Comparison of ENCODE assay signal across 10 cellular contexts in genomic region chr22:19419464-19420178, GRCh38. TPM values are rescaled to one million over a fixed set of nuclear protein-coding genes. Genes with fewer than 3 reads are reported as not detected.
DNase-seq lines count a peak whose midpoint lies in the region; ATAC-seq and TF ChIP-seq lines count a peak whose summit lies in the region.
"Had no signal": no experiment of that assay in that cellular context is flagged by ENCODE, and none has a peak within 500 bp of the region (broad histone marks: within the 10 kb centered on the region; RNA-seq: fewer than 3 reads in every experiment).

No MANE protein-coding gene starts in this region.

- H3K9ac ChIP-seq in endocrine pancreas (ENCODE audit: control insufficient read depth, insufficient read depth, low read length): peak overlapping the region; percentile 8

- POLR2A ChIA-PET in Caco-2 (lab: Charles Lee): no interaction called here

- CTCF ChIA-PET in Caco-2 (lab: Charles Lee): no interaction called here

- no peaks in the 10 kb centered on the region for H3K9me3 Mint-ChIP-seq in endothelial cell (ENCODE audit: unreplicated experiment)
- no peaks in the 10 kb centered on the region for H3K9me3 Mint-ChIP-seq in Caco-2 (ENCODE audit: unreplicated experiment)

- intact Hi-C loops in Caco-2 (cut with micrococcal nuclease; ENCODE audit: unreplicated experiment): no loop called here

- H3K9me3 ChIP-seq in endocrine pancreas (ENCODE audit: control insufficient read depth, low read length): no peaks in the 10 kb centered on the region
- no peaks in the 10 kb centered on the region for H3K9me3 ChIP-seq in Caco-2

- TF ChIP-seq CTCF in endothelial cell (IDR thresholded peaks at IDR 0.05; ENCODE audit: unreplicated experiment) (no peak), Caco-2 (IDR thresholded peaks at IDR 0.05; ENCODE audit: insufficient read depth in 1 of 2, low read depth in 1 of 2, low read length in 1 of 2, severe bottlenecking in 1 of 2, unreplicated experiment in 1 of 2) (no peak)

- DNase-seq in CD1c-positive myeloid dendritic cell (ENCODE audit: extremely low spot score) (peak; percentile 12), OCI-M1 (lab: John Stamatoyannopoulos, UW) (peak; percentile 86), endothelial cell (ENCODE audit: low spot score) (no peak), NCI-H510A treated with DMSO at 0.1 percent for 48 hours (lab: John Stamatoyannopoulos, UW) (no peak), Caco-2 (no peak)
- DNase-seq: NCI-H187 treated with DMSO at 0.1 percent for 48 hours had no signal

- no peaks in the 10 kb centered on the region for H3K27me3 ChIP-seq in endocrine pancreas (ENCODE audit: control insufficient read depth, insufficient read depth, low read length)
- no peaks in the 10 kb centered on the region for H3K27me3 ChIP-seq in Caco-2 (replicated peaks; ENCODE audit: control insufficient read depth, insufficient read depth, low read length)

- H3K4me3 ChIP-seq in endocrine pancreas (ENCODE audit: control insufficient read depth, insufficient read depth, low read length): no peak overlapping the region
- no peak overlapping the region for H3K4me3 ChIP-seq in Caco-2 (ENCODE audit: low read depth, low read length)
- H3K4me3 ChIP-seq: lung had no signal

- H3K36me3 Mint-ChIP-seq in endothelial cell (ENCODE audit: low read depth, unreplicated experiment) (peaks cover 7% of the 10 kb centered on the region), Caco-2 (ENCODE audit: insufficient read depth, unreplicated experiment) (peaks cover 15% of the 10 kb centered on the region)

- BruUV-seq in Caco-2 (replicated peaks; lab: Mats Ljungman, UMichigan): no TSS peak

- peaks cover 3% of the 10 kb centered on the region for H3K4me1 ChIP-seq in endocrine pancreas (ENCODE audit: control insufficient read depth, insufficient read depth, low read length)
- no peaks in the 10 kb centered on the region for H3K4me1 ChIP-seq in Caco-2

- H3K27me3 Mint-ChIP-seq in endothelial cell (ENCODE audit: unreplicated experiment) (no peaks in the 10 kb centered on the region), Caco-2 (ENCODE audit: insufficient read depth, unreplicated experiment) (no peaks in the 10 kb centered on the region)

- H3K4me3 Mint-ChIP-seq in endothelial cell (ENCODE audit: unreplicated experiment) (no peak overlapping the region), Caco-2 (ENCODE audit: unreplicated experiment) (no peak overlapping the region)

- ATAC-seq in GM19468 (IDR thresholded peaks at IDR 0.05; ENCODE audit: extremely low read depth, unreplicated experiment) (peak; percentile 83), GM21619 (IDR thresholded peaks at IDR 0.05; ENCODE audit: unreplicated experiment) (no peak)

- no peak overlapping the region for H3K27ac Mint-ChIP-seq in endothelial cell (ENCODE audit: unreplicated experiment)
- no peak overlapping the region for H3K27ac Mint-ChIP-seq in Caco-2 (ENCODE audit: unreplicated experiment)

- H3K36me3 ChIP-seq in endocrine pancreas (ENCODE audit: control insufficient read depth, insufficient read depth, low read length): no peaks in the 10 kb centered on the region
- no peaks in the 10 kb centered on the region for H3K36me3 ChIP-seq in Caco-2 (ENCODE audit: control insufficient read depth, insufficient read depth, low read length)

- H3K4me1 Mint-ChIP-seq in endothelial cell (ENCODE audit: unreplicated experiment) (peaks cover 36% of the 10 kb centered on the region), Caco-2 (ENCODE audit: low read depth, unreplicated experiment) (peaks cover 15% of the 10 kb centered on the region)

RNA-seq across cellular contexts. Expression of gene HIRA, which starts 11.9 kb away (rescaled TPM):
- 36.0 TPM for total RNA-seq in endothelial cell (ENCODE audit: unreplicated experiment)
- total RNA-seq in Caco-2 (2022): 57.6 and 60.1 TPM in 2 replicates

RNA-seq across cellular contexts. Expression of gene MRPL40, which starts 12.7 kb away (rescaled TPM):
- 19.9 TPM for total RNA-seq in endothelial cell (ENCODE audit: unreplicated experiment)
- total RNA-seq in Caco-2 (2022): 42.6 and 42.7 TPM in 2 replicates

RNA-seq across cellular contexts. Expression of gene C22orf39, which starts 27.9 kb away (rescaled TPM):
- total RNA-seq in endothelial cell (ENCODE audit: unreplicated experiment): 26.6 TPM
- 30.7 and 36.1 TPM in 2 replicates for total RNA-seq in Caco-2 (2022)

RNA-seq across cellular contexts. Expression of gene UFD1, which starts 59.4 kb away (rescaled TPM):
- total RNA-seq in endothelial cell (ENCODE audit: unreplicated experiment): 86.2 TPM
- 102 and 108 TPM in 2 replicates for total RNA-seq in Caco-2 (2022)

Comparison
In these comparisons a context has a peak if more than half of its experiments do, and no peak if none do; other contexts are left out.
1. DNase-seq: peak in CD1c-positive myeloid dendritic cell (single experiment) and OCI-M1 (single experiment); none in endothelial cell (single experiment), NCI-H510A treated with DMSO at 0.1 percent for 48 hours (single experiment) and Caco-2 (0 of 2).